ENCODE assay signal across 23 cellular contexts in genomic region chr1:245896258-245896657, GRCh38.
"Had no signal": no experiment of that assay in that cellular context is flagged by ENCODE, and none has a peak within 500 bp of the region (broad histone marks: within the 10 kb centered on the region; RNA-seq: fewer than 3 reads in every experiment).

No MANE protein-coding gene starts in this region.

- H3K9me3 Mint-ChIP-seq: activated CD4-positive, alpha-beta memory T cell treated with anti-CD3 and anti-CD28 coated beads, Interleukin-2, amount 10 ng/mL, durations not matched to agents 7 days and 5 days had no signal

- H3K9me3 ChIP-seq: gastroesophageal sphincter, right lobe of liver, vagina had no signal

- H3K4me3 ChIP-seq: gastroesophageal sphincter, right lobe of liver, skin epidermis, vagina had no signal

- H3K27me3 ChIP-seq: gastroesophageal sphincter, right lobe of liver, vagina had no signal

- H3K4me3 Mint-ChIP-seq: activated CD4-positive, alpha-beta memory T cell treated with anti-CD3 and anti-CD28 coated beads, Interleukin-2, amount 10 ng/mL, durations not matched to agents 7 days and 5 days; activated CD4-positive, alpha-beta T cell treated with anti-CD3 and anti-CD28 coated beads, Interleukin-2, amount 10 ng/mL, durations not matched to agents 24 days and 14 days; activated naive CD4-positive, alpha-beta T cell treated with anti-CD3 and anti-CD28 coated beads for 36 hours; activated naive CD8-positive, alpha-beta T cell treated with anti-CD3 and anti-CD28 coated beads, Interleukin-2, amount 10 ng/mL, durations not matched to agents 7 days and 5 days; activated T-cell treated with anti-CD3 and anti-CD28 coated beads, Interleukin-2, amount 50 U/mL, for 72 hours; endodermal cell; naive thymus-derived CD4-positive, alpha-beta T cell; neural crest cell; stimulated activated naive B cell treated with anti-CD40 and anti-IgM and Interleukin-4, amounts not matched to agents 10 μg/mL and 1 μg/mL and 100 μg/mL, for 72 hours; type B pancreatic cell had no signal

- H3K4me1 Mint-ChIP-seq: activated CD4-positive, alpha-beta memory T cell treated with anti-CD3 and anti-CD28 coated beads, Interleukin-2, amount 10 ng/mL, durations not matched to agents 7 days and 5 days; activated CD4-positive, alpha-beta T cell treated with anti-CD3 and anti-CD28 coated beads, Interleukin-2, amount 10 ng/mL, durations not matched to agents 24 days and 14 days; endodermal cell had no signal

- H3K27ac Mint-ChIP-seq: activated CD4-positive, alpha-beta memory T cell treated with anti-CD3 and anti-CD28 coated beads, Interleukin-2, amount 10 ng/mL, durations not matched to agents 7 days and 5 days; activated CD4-positive, alpha-beta T cell treated with anti-CD3 and anti-CD28 coated beads, Interleukin-2, amount 10 ng/mL, durations not matched to agents 24 days and 14 days; activated naive CD4-positive, alpha-beta T cell treated with anti-CD3 and anti-CD28 coated beads for 36 hours; activated naive CD8-positive, alpha-beta T cell treated with anti-CD3 and anti-CD28 coated beads, Interleukin-2, amount 10 ng/mL, durations not matched to agents 7 days and 5 days; activated T-cell treated with anti-CD3 and anti-CD28 coated beads, Interleukin-2, amount 50 U/mL, for 72 hours; endodermal cell; type B pancreatic cell had no signal

- H3K4me1 ChIP-seq: vagina had no signal

- DNase-seq: activated CD4-positive, alpha-beta memory T cell treated with anti-CD3 and anti-CD28 coated beads, Interleukin-2, amount 10 ng/mL, durations not matched to agents 7 days and 5 days; activated CD4-positive, alpha-beta T cell treated with anti-CD3 and anti-CD28 coated beads, Interleukin-2, amount 10 ng/mL, durations not matched to agents 24 days and 14 days; activated effector memory CD4-positive, alpha-beta T cell treated with Interleukin-2 at 50 U/mL for 16 hours; activated naive CD4-positive, alpha-beta T cell treated with anti-CD3 and anti-CD28 coated beads for 36 hours; activated naive CD8-positive, alpha-beta T cell treated with anti-CD3 and anti-CD28 coated beads, Interleukin-2, amount 10 ng/mL, durations not matched to agents 7 days and 5 days; activated T-cell treated with anti-CD3 and anti-CD28 coated beads, Interleukin-2, amount 50 U/mL, for 72 hours; amygdala; cerebellar nuclear complex; cortex of kidney; endodermal cell; head of caudate nucleus; naive thymus-derived CD4-positive, alpha-beta T cell; occipital lobe; right lobe of liver; stimulated activated CD4-positive, alpha-beta T cell treated with anti-CD3 and anti-CD28 coated beads, Interleukin-2, amount 100 ng/mL, for 24 hours; stimulated activated naive B cell treated with anti-CD40 and anti-IgM and Interleukin-4, amounts not matched to agents 10 μg/mL and 1 μg/mL and 100 μg/mL, for 72 hours had no signal

- H3K36me3 ChIP-seq: right lobe of liver, vagina had no signal

- ATAC-seq: activated CD4-positive, CD25-positive, alpha-beta regulatory T cell treated with anti-CD3 and anti-CD28 coated beads, Interleukin-2, amount 50 U/mL, for 24 hours; activated T-cell treated with anti-CD3 and anti-CD28 coated beads, Interleukin-2, amount 50 U/mL, for 72 hours; gastroesophageal sphincter; naive thymus-derived CD4-positive, alpha-beta T cell; right lobe of liver; stimulated activated naive B cell treated with anti-CD40 and anti-IgM and Interleukin-4, amounts not matched to agents 10 μg/mL and 1 μg/mL and 100 μg/mL, for 72 hours had no signal

- H3K36me3 Mint-ChIP-seq: type B pancreatic cell had no signal

- H3K27ac ChIP-seq: epithelial cell of prostate, gastroesophageal sphincter, right lobe of liver, skin epidermis, vagina had no signal

- H3K27me3 Mint-ChIP-seq: activated CD4-positive, alpha-beta memory T cell treated with anti-CD3 and anti-CD28 coated beads, Interleukin-2, amount 10 ng/mL, durations not matched to agents 7 days and 5 days; activated CD4-positive, alpha-beta T cell treated with anti-CD3 and anti-CD28 coated beads, Interleukin-2, amount 10 ng/mL, durations not matched to agents 24 days and 14 days; activated naive CD8-positive, alpha-beta T cell treated with anti-CD3 and anti-CD28 coated beads, Interleukin-2, amount 10 ng/mL, durations not matched to agents 7 days and 5 days; naive thymus-derived CD4-positive, alpha-beta T cell; stimulated activated naive B cell treated with anti-CD40 and anti-IgM and Interleukin-4, amounts not matched to agents 10 μg/mL and 1 μg/mL and 100 μg/mL, for 72 hours; type B pancreatic cell had no signal
